ENCODE assay signal across 8 cellular contexts in genomic region chr2:218034497-218035213, GRCh38. TPM values are rescaled to one million over a fixed set of nuclear protein-coding genes. Genes with fewer than 3 reads are reported as not detected.
DNase-seq lines count a peak whose midpoint lies in the region; ATAC-seq, FAIRE-seq and TF ChIP-seq lines count a peak whose summit lies in the region.
"Not testable (repeated sequence)": the region's sequence is repeated elsewhere in the genome, so short reads cannot be mapped to it uniquely, and the experiment has no call there.

No MANE protein-coding gene starts in this region.

- H3K9me3 Mint-ChIP-seq in mesothelial cell of epicardium: not testable (repeated sequence)

- peaks cover 17% of the 10 kb centered on the region for H3K4me1 ChIP-seq in NT2/D1 (ENCODE audit: insufficient read depth, insufficient read length)

- H3K36me3 ChIP-seq in NT2/D1 (ENCODE audit: insufficient read depth, insufficient read length, low read length): not testable (repeated sequence)

- not testable (repeated sequence) for H3K27me3 ChIP-seq in NT2/D1 (ENCODE audit: insufficient read depth, insufficient read length)

- TF ChIP-seq CTCF in mesothelial cell of epicardium (IDR thresholded peaks at IDR 0.05; ENCODE audit: unreplicated experiment): peak; percentile 79

- H3K27ac Mint-ChIP-seq in mesothelial cell of epicardium: not testable (repeated sequence)

- peak overlapping the region; percentile 43 for H3K9ac ChIP-seq in NT2/D1 (ENCODE audit: insufficient read length, low read depth)

- in situ Hi-C loops in Caki2 (cut with HindIII; ENCODE audit: low pct_unique_long_range_greater_than_20kb, low sequenced_read_pairs): not testable (repeated sequence)

- H3K4me3 ChIP-seq in NT2/D1 (ENCODE audit: insufficient read length, low read depth): not testable (repeated sequence)

- ATAC-seq in GM21423 (IDR thresholded peaks at IDR 0.05; ENCODE audit: unreplicated experiment): peak; percentile 82

- H3K4me3 Mint-ChIP-seq in mesothelial cell of epicardium: peak overlapping the region; percentile 49

- H3K4me1 Mint-ChIP-seq in mesothelial cell of epicardium: not testable (repeated sequence)

- not testable (repeated sequence) for H3K36me3 Mint-ChIP-seq in mesothelial cell of epicardium

- not testable (repeated sequence) for H3K9me3 ChIP-seq in NT2/D1 (ENCODE audit: insufficient read depth, low read length)

- peak; percentile 54 for FAIRE-seq in endometrium (lab: Jason Lieb, UNC)

- peak; percentile 41 for DNase-seq in Caki2 (ENCODE audit: low read depth)
- DNase-seq in HT-29 (ENCODE audit: low spot score): peak; percentile 31
- DNase-seq in NT2/D1 (ENCODE audit: low read depth, low spot score): not testable (repeated sequence)
- DNase-seq in activated CD8-positive, alpha-beta memory T cell treated with anti-CD3 and anti-CD28 coated beads, Interleukin-2, amount 50 U/mL, for 24 hours (ENCODE audit: extremely low read depth): peak; percentile 12
- DNase-seq in mesothelial cell of epicardium (ENCODE audit: low spot score in 2 of 2, unreplicated experiment in 2 of 2): peak in 1 of 2 experiments; percentile 78
- DNase-seq in stimulated activated CD8-positive, alpha-beta memory T cell treated with anti-CD3 and anti-CD28 coated beads, Interleukin-2, amount 100 ng/mL, for 48 hours (ENCODE audit: low read depth in 2 of 2): peak; percentile 31 to 36

- peaks cover 67% of the 10 kb centered on the region for H3K27me3 Mint-ChIP-seq in mesothelial cell of epicardium (ENCODE audit: low read depth)

RNA-seq across cellular contexts. Expression of gene TNS1, which starts 31.9 kb away (rescaled TPM):
- 0.61 and 0.68 TPM in 2 replicates for total RNA-seq in Caki2 (2014; rRNA removed; shearing (Covaris generic); ENCODE audit: low replicate concordance)
- total RNA-seq in HT-29 (2014; rRNA removed; shearing (Covaris generic)): 8.9 and 13.8 TPM in 2 replicates
- 116 to 130 TPM (median 117 TPM) in 3 replicates for total RNA-seq in mesothelial cell of epicardium

RNA-seq across cellular contexts. Expression of gene RUFY4, which starts 34.4 kb away (rescaled TPM):
- not detected in 2 replicates for total RNA-seq in Caki2 (2014; rRNA removed; shearing (Covaris generic); ENCODE audit: low replicate concordance)
- not detected in 2 replicates for total RNA-seq in HT-29 (2014; rRNA removed; shearing (Covaris generic))
- total RNA-seq in mesothelial cell of epicardium: not detected in 3 replicates
